Comparison of ENCODE assay signal across 8 cellular contexts in the genomic region with DNA sequence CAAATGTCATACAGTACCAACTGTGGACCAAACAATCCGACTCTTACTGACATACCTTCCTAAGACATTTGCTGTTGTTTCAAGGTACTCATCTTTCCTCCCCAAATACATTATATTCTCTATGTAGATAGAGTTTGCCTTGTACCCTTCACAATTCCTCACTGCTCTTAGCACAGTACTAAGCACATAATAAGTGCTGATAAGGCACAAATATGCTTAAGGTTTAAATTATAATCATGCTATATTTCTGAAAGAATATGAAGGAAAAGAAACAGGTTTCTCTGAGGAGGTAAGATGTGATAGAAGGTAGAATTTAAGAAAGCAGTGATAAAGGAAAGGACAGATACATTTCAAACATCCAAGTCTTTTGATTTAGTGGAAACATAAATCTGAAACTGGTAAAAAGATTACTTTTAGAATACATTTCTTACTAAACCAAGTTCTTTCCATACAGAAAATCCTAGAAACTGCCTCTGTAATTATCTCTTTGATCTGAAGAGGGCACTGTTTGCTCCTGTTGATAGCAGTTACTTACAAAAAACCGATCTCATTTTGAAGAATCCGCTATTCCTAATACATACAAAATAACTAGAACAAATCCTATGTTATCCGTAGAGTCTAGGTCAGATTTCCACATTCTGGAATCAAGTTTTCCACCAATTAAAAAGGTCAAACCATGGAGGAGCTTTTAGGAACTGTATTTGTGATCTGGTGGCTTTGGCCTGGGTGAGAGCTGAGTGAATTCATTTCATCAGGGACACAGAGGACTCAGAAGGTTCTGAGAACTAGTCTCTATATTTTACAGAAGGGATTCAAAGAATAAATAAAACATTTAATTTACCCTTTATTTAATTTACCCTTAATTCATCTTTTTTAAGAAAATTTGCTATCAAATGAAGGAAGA.
DNase-seq lines count a peak whose midpoint lies in the region; ATAC-seq, FAIRE-seq and TF ChIP-seq lines count a peak whose summit lies in the region.

No MANE protein-coding gene starts in this region.

- ATAC-seq in heart right ventricle (no peak), left cardiac atrium (no peak), foreskin keratinocyte (no peak), GM21515 (IDR thresholded peaks at IDR 0.05; ENCODE audit: unreplicated experiment) (no peak)

- no peaks in the 10 kb centered on the region for H3K9me3 ChIP-seq in heart right ventricle
- no peaks in the 10 kb centered on the region for H3K9me3 ChIP-seq in transverse colon
- H3K9me3 ChIP-seq in stomach, result no peaks in the 10 kb centered on the region

- TF ChIP-seq CTCF in heart right ventricle (IDR thresholded peaks at IDR 0.05) (peak in 7 of 9 donors; percentile 39 to 64 (median 46)), foreskin keratinocyte (conservative IDR thresholded peaks at IDR 0.05) (peak; percentile 77), transverse colon (IDR thresholded peaks at IDR 0.05) (peak; percentile 36 to 57 (median 44)), stomach (IDR thresholded peaks at IDR 0.05) (peak in 3 of 7 experiments; percentile 22 to 31 (median 28))

- no peak overlapping the region for H3K27ac ChIP-seq in heart right ventricle
- no peak overlapping the region for H3K27ac ChIP-seq in foreskin keratinocyte
- no peak overlapping the region for H3K27ac ChIP-seq in transverse colon
- no peak overlapping the region for H3K27ac ChIP-seq in stomach

- DNase-seq in heart right ventricle (no peak), left cardiac atrium (no peak), RCC 7860 (ENCODE audit: low spot score) (no peak), foreskin keratinocyte (no peak), transverse colon (no peak), T-helper 1 cell (no peak), stomach (no peak)

- FAIRE-seq in RCC 7860 (lab: Jason Lieb, UNC), result peak; percentile 24

- no peaks in the 10 kb centered on the region for H3K36me3 ChIP-seq in heart right ventricle
- H3K36me3 ChIP-seq in transverse colon, result no peaks in the 10 kb centered on the region
- H3K36me3 ChIP-seq in stomach, result no peaks in the 10 kb centered on the region

- WGBS in heart right ventricle, 2 donors, result 50 to 51% methylated on average over 4 of the region's 4 CpGs
- WGBS in transverse colon (ENCODE audit: low coverage in 1 of 2), 2 donors, result 24 to 52% methylated on average over 4 of the region's 4 CpGs
- WGBS in stomach, 5 donors, result 44 to 53% (median 47%) methylated on average over 4 of the region's 4 CpGs

- TF ChIP-seq POLR2A in transverse colon (IDR thresholded peaks at IDR 0.05), result no peak
- no peak for TF ChIP-seq POLR2A in stomach (IDR thresholded peaks at IDR 0.05)

- peaks cover 0 to 28% (median 12%) of the 10 kb centered on the region in 7 donors for H3K27me3 ChIP-seq in heart right ventricle
- peaks cover 15% of the 10 kb centered on the region for H3K27me3 ChIP-seq in foreskin keratinocyte
- H3K27me3 ChIP-seq in transverse colon, result peaks cover 11% of the 10 kb centered on the region
- peaks cover 0 to 5% (median 0%) of the 10 kb centered on the region in 3 donors for H3K27me3 ChIP-seq in stomach

- H3K4me1 ChIP-seq in heart right ventricle (peaks cover 0 to 10% (median 0%) of the 10 kb centered on the region in 9 donors), foreskin keratinocyte (no peaks in the 10 kb centered on the region), transverse colon (no peaks in the 10 kb centered on the region), stomach (no peaks in the 10 kb centered on the region)

- H3K4me3 ChIP-seq in heart right ventricle (no peak overlapping the region), transverse colon (no peak overlapping the region), stomach (no peak overlapping the region)

- no peak for TF ChIP-seq EP300 in transverse colon (IDR thresholded peaks at IDR 0.05; ENCODE audit: low read depth)
- TF ChIP-seq EP300 in stomach (IDR thresholded peaks at IDR 0.05), result no peak

- in situ Hi-C loops in transverse colon (cut with MboI; ENCODE audit: low pct_ligation_motif_present in 1 of 4, low pct_unique_long_range_greater_than_20kb in 1 of 4, low sequenced_read_pairs in 3 of 4), result no loop called here

- intact Hi-C loops in heart right ventricle (cut with DNase I), result no loop called here
- intact Hi-C loops in left cardiac atrium (cut with DNase I), result no loop called here
- intact Hi-C loops in transverse colon (cut with DNase I; ENCODE audit: low total_unique reads), result no loop called here
- intact Hi-C loops in stomach (cut with DNase I; ENCODE audit: low total_unique reads), result no loop called here
